ENCODE assay signal across 9 cellular contexts in genomic region chr2:223943135-223943534, GRCh38. TPM values are rescaled to one million over a fixed set of nuclear protein-coding genes. Genes with fewer than 3 reads are reported as not detected.
A peak's percentile ranks its signal among the peaks of the same experiment; 100 is the strongest.
DNase-seq lines count a peak whose midpoint lies in the region; ATAC-seq and TF ChIP-seq lines count a peak whose summit lies in the region.
"Had no signal": no experiment of that assay in that cellular context is flagged by ENCODE, and none has a peak within 500 bp of the region (broad histone marks: within the 10 kb centered on the region; RNA-seq: fewer than 3 reads in every experiment).

No MANE protein-coding gene starts in this region.

- peaks cover 27% of the 10 kb centered on the region for H3K36me3 Mint-ChIP-seq in brain
- peaks cover 10% of the 10 kb centered on the region for H3K36me3 Mint-ChIP-seq in mesothelial cell of epicardium

- no peaks in the 10 kb centered on the region for H3K9me3 ChIP-seq in left ventricle myocardium inferior (replicated peaks)
- no peaks in the 10 kb centered on the region for H3K9me3 ChIP-seq in upper lobe of right lung

- TF ChIP-seq CTCF in left ventricle myocardium inferior (IDR thresholded peaks at IDR 0.05; ENCODE audit: borderline replicate concordance), result no peak
- TF ChIP-seq CTCF in brain (conservative IDR thresholded peaks at IDR 0.05), result no peak
- no peak for TF ChIP-seq CTCF in mesothelial cell of epicardium (IDR thresholded peaks at IDR 0.05; ENCODE audit: unreplicated experiment)
- TF ChIP-seq CTCF in upper lobe of right lung (IDR thresholded peaks at IDR 0.05), result no peak

- no peak for DNase-seq in left ventricle myocardium inferior
- DNase-seq in Right ventricle myocardium inferior (ENCODE audit: missing footprints), result no peak
- no peak for DNase-seq in mesothelial cell of epicardium (ENCODE audit: low spot score in 2 of 2, unreplicated experiment in 2 of 2)
- DNase-seq in upper lobe of right lung, result no peak
- DNase-seq in NK-92 treated with Interleukin-12 subunit alpha and Interleukin-12 subunit beta, amount 100 ng/mL, for 24 hours (lab: John Stamatoyannopoulos, UW), result no peak
- DNase-seq in H4 (ENCODE audit: low spot score), result no peak
- DNase-seq in NCI-H1417 (lab: John Stamatoyannopoulos, UW), result no peak
- DNase-seq: NCI-H1048 had no signal

- intact Hi-C loops in left ventricle myocardium inferior (cut with micrococcal nuclease), result no loop called here
- intact Hi-C loops in Right ventricle myocardium inferior (cut with DNase I), result no loop called here
- intact Hi-C loops in upper lobe of right lung (cut with DNase I), result no loop called here

- H3K27me3 Mint-ChIP-seq in brain (peaks cover 12% of the 10 kb centered on the region), mesothelial cell of epicardium (ENCODE audit: low read depth) (no peaks in the 10 kb centered on the region)

- peak overlapping the region; percentile 96 for H3K27ac ChIP-seq in left ventricle myocardium inferior (replicated peaks)
- H3K27ac ChIP-seq in upper lobe of right lung, result no peak overlapping the region

- H3K4me1 Mint-ChIP-seq in brain, result peaks cover 53% of the 10 kb centered on the region
- peaks cover 24% of the 10 kb centered on the region for H3K4me1 Mint-ChIP-seq in mesothelial cell of epicardium

- H3K4me3 Mint-ChIP-seq in brain, result peak overlapping the region; percentile 91 to 97 (median 93)
- peak overlapping the region; percentile 93 for H3K4me3 Mint-ChIP-seq in mesothelial cell of epicardium

- no peak for ATAC-seq in Right ventricle myocardium inferior
- no peak for ATAC-seq in upper lobe of right lung

- H3K36me3 ChIP-seq in left ventricle myocardium inferior (no peaks in the 10 kb centered on the region), upper lobe of right lung (no peaks in the 10 kb centered on the region)

- peaks cover 63% of the 10 kb centered on the region for H3K4me1 ChIP-seq in left ventricle myocardium inferior
- peaks cover 34% of the 10 kb centered on the region for H3K4me1 ChIP-seq in upper lobe of right lung

- peak overlapping the region; percentile 100 for H3K4me3 ChIP-seq in left ventricle myocardium inferior
- H3K4me3 ChIP-seq in upper lobe of right lung, result peak overlapping the region; percentile 81

- peak overlapping the region in 3 of 5 experiments; percentile 36 to 97 (median 60) for H3K27ac Mint-ChIP-seq in brain
- peak overlapping the region; percentile 93 for H3K27ac Mint-ChIP-seq in mesothelial cell of epicardium

- peaks cover 0 to 7% (median 3%) of the 10 kb centered on the region in 5 experiments for H3K9me3 Mint-ChIP-seq in brain
- no peaks in the 10 kb centered on the region for H3K9me3 Mint-ChIP-seq in mesothelial cell of epicardium

- no peaks in the 10 kb centered on the region for H3K27me3 ChIP-seq in left ventricle myocardium inferior (ENCODE audit: low read depth)
- H3K27me3 ChIP-seq in upper lobe of right lung, result no peaks in the 10 kb centered on the region

RNA-seq across cellular contexts. Expression of gene WDFY1, which starts 2.0 kb away (rescaled TPM):
- total RNA-seq in left ventricle myocardium inferior, result 12.6 TPM
- 13.4 TPM for total RNA-seq in Right ventricle myocardium inferior
- 12.3 TPM for polyA plus RNA-seq in brain (ENCODE audit: insufficient read depth, low read depth, low replicate concordance)
- 45.1 to 50.1 TPM (median 46.2 TPM) in 3 replicates for total RNA-seq in mesothelial cell of epicardium
- 50.1 TPM for total RNA-seq in upper lobe of right lung
- 23.7 and 27.2 TPM in 2 replicates for total RNA-seq in H4 (2014; rRNA removed; shearing (Covaris generic))

RNA-seq across cellular contexts. Expression of gene MRPL44, which starts 14.1 kb away (rescaled TPM):
- total RNA-seq in left ventricle myocardium inferior (39.9 TPM), Right ventricle myocardium inferior (36.5 TPM), mesothelial cell of epicardium (25.8 to 27.6 TPM (median 27.3 TPM) in 3 replicates), upper lobe of right lung (18.9 TPM)
- 26.2 TPM for polyA plus RNA-seq in brain (ENCODE audit: insufficient read depth, low read depth, low replicate concordance)
- total RNA-seq in H4 (2014; rRNA removed; shearing (Covaris generic)), result 39.9 and 53.0 TPM in 2 replicates
